In genomic region chr1:63277195-63278192, GRCh38 we compare ENCODE assay signal across 1 cellular context.
TF ChIP-seq lines count a peak whose summit lies in the region.

No MANE protein-coding gene starts in this region.

TF ChIP-seq in H1, 55 proteins besides CTCF, POLR2A, EP300 and RAD21 (continued from another document):
- no peak for TF ChIP-seq HDAC2 (IDR thresholded peaks at IDR 0.05; ENCODE audit: borderline replicate concordance in 1 of 2, low read depth in 2 of 2, low read length in 2 of 2)
- TF ChIP-seq CEBPB (IDR thresholded peaks at IDR 0.05; ENCODE audit: low read depth, low read length) = no peak
- TF ChIP-seq NRF1 (IDR thresholded peaks at IDR 0.05; ENCODE audit: low read depth, low read length) = no peak
- TF ChIP-seq YY1 (IDR thresholded peaks at IDR 0.05; ENCODE audit: low read depth, low read length) = no peak
- TF ChIP-seq JUND (IDR thresholded peaks at IDR 0.05; ENCODE audit: low read length) = no peak
- TF ChIP-seq RFX5 (IDR thresholded peaks at IDR 0.05; ENCODE audit: borderline replicate concordance, low read depth, low read length) = no peak
- no peak for TF ChIP-seq RNF2 (IDR thresholded peaks at IDR 0.05; ENCODE audit: borderline replicate concordance, low read depth, low read length, missing control alignments, poor library complexity, severe bottlenecking)
- TF ChIP-seq CBX8 (IDR thresholded peaks at IDR 0.05; ENCODE audit: borderline replicate concordance, low read depth, low read length) = no peak
- no peak for TF ChIP-seq E2F6 (IDR thresholded peaks at IDR 0.05)
- TF ChIP-seq SUZ12 (IDR thresholded peaks at IDR 0.05; ENCODE audit: low read length) = no peak
- TF ChIP-seq CBX5 (IDR thresholded peaks at IDR 0.05; ENCODE audit: low read depth, low read length) = no peak
